Comparison of ENCODE assay signal across 16 cellular contexts in genomic region chr6:34285571-34285970, GRCh38. TPM values are rescaled to one million over a fixed set of nuclear protein-coding genes. Genes with fewer than 3 reads are reported as not detected.
DNase-seq lines count a peak whose midpoint lies in the region; ATAC-seq and TF ChIP-seq lines count a peak whose summit lies in the region.
"Had no signal": no experiment of that assay in that cellular context is flagged by ENCODE, and none has a peak within 500 bp of the region (broad histone marks: within the 10 kb centered on the region; RNA-seq: fewer than 3 reads in every experiment).

No MANE protein-coding gene starts in this region.

- H3K9me3 ChIP-seq in OCI-LY7 (ENCODE audit: low read length), result no peaks in the 10 kb centered on the region
- H3K9me3 ChIP-seq in muscle layer of duodenum (ENCODE audit: control insufficient read depth in 1 of 2, low read length in 2 of 2), result no peaks in the 10 kb centered on the region
- H3K9me3 ChIP-seq: HAP-1, SJCRH30 had no signal

- no peaks in the 10 kb centered on the region for H3K4me1 Mint-ChIP-seq in GM23338

- no peak overlapping the region for H3K27ac Mint-ChIP-seq in GM23338

- no peaks in the 10 kb centered on the region for H3K9me3 Mint-ChIP-seq in GM23338
- H3K9me3 Mint-ChIP-seq: T-helper 2 cell treated with Interferon-gamma antibody and Interleukin-4, amounts not matched to agents 5 μg/mL and 100 μg/mL, for 36 hours had no signal

- peaks cover 8% of the 10 kb centered on the region for H3K4me1 ChIP-seq in OCI-LY7 (ENCODE audit: insufficient read depth, low read length, poor library complexity, severe bottlenecking)
- H3K4me1 ChIP-seq in muscle layer of duodenum (ENCODE audit: control insufficient read depth in 1 of 2, insufficient read depth in 2 of 2, low read length in 2 of 2), result peaks cover 5 to 16% of the 10 kb centered on the region in 2 donors
- no peaks in the 10 kb centered on the region for H3K4me1 ChIP-seq in GM23338 (ENCODE audit: insufficient read depth)
- H3K4me1 ChIP-seq: HAP-1, SJCRH30 had no signal

- H3K27me3 Mint-ChIP-seq in GM23338 (ENCODE audit: insufficient read depth, low read depth, poor library complexity), result no peaks in the 10 kb centered on the region

- no peak for ATAC-seq in HG02973 (IDR thresholded peaks at IDR 0.05; ENCODE audit: unreplicated experiment)
- no peak for ATAC-seq in GM23338
- ATAC-seq in GM18502 (IDR thresholded peaks at IDR 0.05; ENCODE audit: poor library complexity, unreplicated experiment), result no peak
- ATAC-seq: left colon had no signal

- H3K36me3 Mint-ChIP-seq in GM23338 (ENCODE audit: low read depth), result peaks cover 2% of the 10 kb centered on the region; the same call in 1 of the 3 replicates

- CTCF ChIA-PET in OCI-LY7 (lab: Charles Lee; ENCODE audit: unreplicated experiment), result no interaction called here

- H3K9me2 ChIP-seq in OCI-LY7 (ENCODE audit: insufficient read depth, low read length), result no peaks in the 10 kb centered on the region
- no peaks in the 10 kb centered on the region for H3K9me2 ChIP-seq in GM23338 (ENCODE audit: insufficient read depth)

- no peaks in the 10 kb centered on the region for H3F3A ChIP-seq in GM23338 (replicated peaks; ENCODE audit: low read depth)

- H3K27me3 ChIP-seq in muscle layer of duodenum (ENCODE audit: low read depth, low read length) (no peaks in the 10 kb centered on the region), GM23338 (ENCODE audit: insufficient read depth) (no peaks in the 10 kb centered on the region)
- H3K27me3 ChIP-seq: SJCRH30 had no signal

- H3K27ac ChIP-seq in OCI-LY7 (ENCODE audit: low read depth, low read length, poor library complexity, severe bottlenecking) (no peak overlapping the region), muscle layer of duodenum (ENCODE audit: low read length) (peak overlapping the region; percentile 11), GM23338 (ENCODE audit: low read depth) (no peak overlapping the region)
- H3K27ac ChIP-seq: SJCRH30 had no signal

- H3K36me3 ChIP-seq in OCI-LY7 (ENCODE audit: insufficient read depth, low read length) (peaks cover 67% of the 10 kb centered on the region), muscle layer of duodenum (ENCODE audit: control insufficient read depth in 1 of 2, insufficient read depth in 2 of 2, low read length in 2 of 2) (peaks cover 4 to 18% of the 10 kb centered on the region in 2 donors), GM23338 (ENCODE audit: insufficient read depth) (peaks cover 14% of the 10 kb centered on the region; the same call in 1 of the 2 replicates)
- H3K36me3 ChIP-seq: SJCRH30 had no signal

- H4K20me1 ChIP-seq in OCI-LY7 (ENCODE audit: insufficient read depth, low read length), result no peaks in the 10 kb centered on the region
- no peaks in the 10 kb centered on the region; the same call in 1 of the 2 replicates for H4K20me1 ChIP-seq in GM23338 (replicated peaks; ENCODE audit: insufficient read depth)

- no peak overlapping the region for H3K4me2 ChIP-seq in OCI-LY7 (ENCODE audit: low read length)
- H3K4me2 ChIP-seq in GM23338, result no peak overlapping the region

- TF ChIP-seq CTCF in OCI-LY7 (conservative IDR thresholded peaks at IDR 0.05; ENCODE audit: low read length) (no peak), GM23338 (conservative IDR thresholded peaks at IDR 0.05; ENCODE audit: low read depth in 2 of 2) (no peak)

- no peak overlapping the region for H3K4me3 Mint-ChIP-seq in GM23338
- H3K4me3 Mint-ChIP-seq: T-helper 2 cell treated with Interferon-gamma antibody and Interleukin-4, amounts not matched to agents 5 μg/mL and 100 μg/mL, for 36 hours had no signal

- TSS peak; percentile 1 for BruUV-seq in OCI-LY7 (replicated peaks; lab: Mats Ljungman, UMichigan)

- H3K79me2 ChIP-seq in OCI-LY7 (ENCODE audit: insufficient read depth, low read depth, low read length) (no peaks in the 10 kb centered on the region), GM23338 (replicated peaks; ENCODE audit: insufficient read depth) (no peaks in the 10 kb centered on the region)

- DNase-seq in OCI-LY7 (ENCODE audit: low spot score) (no peak), epidermal melanocyte (ENCODE audit: insufficient read length, low spot score) (peak; percentile 33), superior temporal gyrus (ENCODE audit: extremely low spot score) (peak; percentile 84), GM23338 (ENCODE audit: low spot score) (no peak), OCI-M1 (lab: John Stamatoyannopoulos, UW) (no peak)
- DNase-seq: activated CD8-positive, alpha-beta memory T cell treated with anti-CD3 and anti-CD28 coated beads, Interleukin-2, amount 50 U/mL, for 4 hours; activated naive CD4-positive, alpha-beta T cell treated with Interleukin-2 at 50 U/mL for 16 hours; MV-4-11; NCI-H2029; SJCRH30 had no signal

- H2AFZ ChIP-seq in OCI-LY7 (ENCODE audit: low read length), result no peak overlapping the region
- no peak overlapping the region for H2AFZ ChIP-seq in GM23338

- POLR2A ChIA-PET in OCI-LY7 (lab: Charles Lee), result no interaction called here

- intact Hi-C loops in OCI-LY7 (cut with micrococcal nuclease; ENCODE audit: unreplicated experiment), result no loop called here

- H3K4me3 ChIP-seq in OCI-LY7 (ENCODE audit: low read depth, low read length, poor library complexity, severe bottlenecking) (no peak overlapping the region), muscle layer of duodenum (ENCODE audit: low read depth in 1 of 2, low read length in 2 of 2) (no peak overlapping the region), GM23338 (no peak overlapping the region)
- H3K4me3 ChIP-seq: HAP-1, SJCRH30 had no signal

TF ChIP-seq in GM23338, 12 proteins besides CTCF, POLR2A, EP300 and RAD21 (continues in another document):
- TF ChIP-seq STAT1 (IDR thresholded peaks at IDR 0.05; ENCODE audit: unreplicated experiment), result no peak
- TF ChIP-seq CREB1 (CRISPR knock-in tag; IDR thresholded peaks at IDR 0.05; ENCODE audit: low read depth), result no peak
- TF ChIP-seq, protein P1, sequence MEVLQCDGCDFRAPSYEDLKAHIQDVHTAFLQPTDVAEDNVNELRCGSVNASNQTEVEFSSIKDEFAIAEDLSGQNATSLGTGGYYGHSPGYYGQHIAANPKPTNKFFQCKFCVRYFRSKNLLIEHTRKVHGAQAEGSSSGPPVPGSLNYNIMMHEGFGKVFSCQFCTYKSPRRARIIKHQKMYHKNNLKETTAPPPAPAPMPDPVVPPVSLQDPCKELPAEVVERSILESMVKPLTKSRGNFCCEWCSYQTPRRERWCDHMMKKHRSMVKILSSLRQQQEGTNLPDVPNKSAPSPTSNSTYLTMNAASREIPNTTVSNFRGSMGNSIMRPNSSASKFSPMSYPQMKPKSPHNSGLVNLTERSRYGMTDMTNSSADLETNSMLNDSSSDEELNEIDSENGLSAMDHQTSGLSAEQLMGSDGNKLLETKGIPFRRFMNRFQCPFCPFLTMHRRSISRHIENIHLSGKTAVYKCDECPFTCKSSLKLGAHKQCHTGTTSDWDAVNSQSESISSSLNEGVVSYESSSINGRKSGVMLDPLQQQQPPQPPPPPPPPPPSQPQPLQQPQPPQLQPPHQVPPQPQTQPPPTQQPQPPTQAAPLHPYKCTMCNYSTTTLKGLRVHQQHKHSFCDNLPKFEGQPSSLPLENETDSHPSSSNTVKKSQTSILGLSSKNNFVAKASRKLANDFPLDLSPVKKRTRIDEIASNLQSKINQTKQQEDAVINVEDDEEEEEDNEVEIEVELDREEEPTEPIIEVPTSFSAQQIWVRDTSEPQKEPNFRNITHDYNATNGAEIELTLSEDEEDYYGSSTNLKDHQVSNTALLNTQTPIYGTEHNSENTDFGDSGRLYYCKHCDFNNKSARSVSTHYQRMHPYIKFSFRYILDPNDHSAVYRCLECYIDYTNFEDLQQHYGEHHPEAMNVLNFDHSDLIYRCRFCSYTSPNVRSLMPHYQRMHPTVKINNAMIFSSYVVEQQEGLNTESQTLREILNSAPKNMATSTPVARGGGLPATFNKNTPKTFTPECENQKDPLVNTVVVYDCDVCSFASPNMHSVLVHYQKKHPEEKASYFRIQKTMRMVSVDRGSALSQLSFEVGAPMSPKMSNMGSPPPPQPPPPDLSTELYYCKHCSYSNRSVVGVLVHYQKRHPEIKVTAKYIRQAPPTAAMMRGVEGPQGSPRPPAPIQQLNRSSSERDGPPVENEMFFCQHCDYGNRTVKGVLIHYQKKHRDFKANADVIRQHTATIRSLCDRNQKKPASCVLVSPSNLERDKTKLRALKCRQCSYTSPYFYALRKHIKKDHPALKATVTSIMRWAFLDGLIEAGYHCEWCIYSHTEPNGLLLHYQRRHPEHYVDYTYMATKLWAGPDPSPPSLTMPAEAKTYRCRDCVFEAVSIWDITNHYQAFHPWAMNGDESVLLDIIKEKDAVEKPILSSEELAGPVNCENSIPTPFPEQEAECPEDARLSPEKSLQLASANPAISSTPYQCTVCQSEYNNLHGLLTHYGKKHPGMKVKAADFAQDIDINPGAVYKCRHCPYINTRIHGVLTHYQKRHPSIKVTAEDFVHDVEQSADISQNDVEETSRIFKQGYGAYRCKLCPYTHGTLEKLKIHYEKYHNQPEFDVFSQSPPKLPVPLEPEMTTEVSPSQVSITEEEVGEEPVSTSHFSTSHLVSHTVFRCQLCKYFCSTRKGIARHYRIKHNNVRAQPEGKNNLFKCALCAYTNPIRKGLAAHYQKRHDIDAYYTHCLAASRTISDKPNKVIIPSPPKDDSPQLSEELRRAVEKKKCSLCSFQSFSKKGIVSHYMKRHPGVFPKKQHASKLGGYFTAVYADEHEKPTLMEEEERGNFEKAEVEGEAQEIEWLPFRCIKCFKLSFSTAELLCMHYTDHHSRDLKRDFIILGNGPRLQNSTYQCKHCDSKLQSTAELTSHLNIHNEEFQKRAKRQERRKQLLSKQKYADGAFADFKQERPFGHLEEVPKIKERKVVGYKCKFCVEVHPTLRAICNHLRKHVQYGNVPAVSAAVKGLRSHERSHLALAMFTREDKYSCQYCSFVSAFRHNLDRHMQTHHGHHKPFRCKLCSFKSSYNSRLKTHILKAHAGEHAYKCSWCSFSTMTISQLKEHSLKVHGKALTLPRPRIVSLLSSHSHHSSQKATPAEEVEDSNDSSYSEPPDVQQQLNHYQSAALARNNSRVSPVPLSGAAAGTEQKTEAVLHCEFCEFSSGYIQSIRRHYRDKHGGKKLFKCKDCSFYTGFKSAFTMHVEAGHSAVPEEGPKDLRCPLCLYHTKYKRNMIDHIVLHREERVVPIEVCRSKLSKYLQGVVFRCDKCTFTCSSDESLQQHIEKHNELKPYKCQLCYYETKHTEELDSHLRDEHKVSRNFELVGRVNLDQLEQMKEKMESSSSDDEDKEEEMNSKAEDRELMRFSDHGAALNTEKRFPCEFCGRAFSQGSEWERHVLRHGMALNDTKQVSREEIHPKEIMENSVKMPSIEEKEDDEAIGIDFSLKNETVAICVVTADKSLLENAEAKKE (CRISPR knock-in tag; IDR thresholded peaks at IDR 0.05), result no peak
- TF ChIP-seq EZH2 (IDR thresholded peaks at IDR 0.05; ENCODE audit: low read depth, unreplicated experiment), result no peak

RNA-seq across cellular contexts. Expression of gene SMIM29, which starts 36.8 kb away (rescaled TPM):
- total RNA-seq in OCI-LY7 (2014; rRNA removed; shearing (Covaris generic)), result 14.1 and 17.3 TPM in 2 replicates
- 21.3 and 21.5 TPM in 2 replicates for total RNA-seq in OCI-LY7 (2022)
- total RNA-seq in GM23338 (2014; rRNA removed; shearing (Covaris generic)), result 5.0 and 9.0 TPM in 2 replicates
- polyA plus RNA-seq in GM23338 (2016; fragmentation: Nextera tagmentation; extraction: Ambion mirVana), result 15.9 and 17.0 TPM in 2 replicates

RNA-seq across cellular contexts. Expression of gene HMGA1, which starts 48.9 kb away (rescaled TPM):
- 435 and 463 TPM in 2 replicates for total RNA-seq in OCI-LY7 (2014; rRNA removed; shearing (Covaris generic))
- total RNA-seq in OCI-LY7 (2022), result 736 and 764 TPM in 2 replicates
- 1,700 and 2,052 TPM in 2 replicates for total RNA-seq in GM23338 (2014; rRNA removed; shearing (Covaris generic))
- 1,386 and 1,411 TPM in 2 replicates for polyA plus RNA-seq in GM23338 (2016; fragmentation: Nextera tagmentation; extraction: Ambion mirVana)

Comparison
In these comparisons a context has a peak if more than half of its experiments do, and no peak if none do; other contexts are left out.
1. DNase-seq: peak in epidermal melanocyte (single experiment) and superior temporal gyrus (single experiment); none in OCI-LY7 (single experiment), GM23338 (single experiment) and OCI-M1 (single experiment).